25 cellular contexts compared by ENCODE assay signal in the genomic region with DNA sequence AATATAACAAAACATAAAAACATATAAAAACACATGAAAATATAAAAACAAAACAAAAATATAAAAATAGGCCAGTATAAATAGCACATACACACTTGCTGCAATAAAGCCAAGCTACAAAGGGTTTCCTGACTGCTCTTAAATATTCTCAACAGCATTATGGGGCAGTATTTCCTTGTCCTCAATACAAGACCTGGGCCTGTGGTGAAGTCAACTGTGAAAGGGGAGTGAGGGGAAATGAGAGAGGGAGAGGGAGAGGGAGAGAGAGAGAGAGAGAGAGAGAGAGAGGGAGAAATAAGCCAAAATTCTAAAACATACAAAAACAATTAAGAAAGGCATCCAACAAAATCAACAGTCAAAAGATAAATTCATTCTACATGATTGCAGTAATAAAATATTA.
"Had no signal": no experiment of that assay in that cellular context is flagged by ENCODE, and none has a peak within 500 bp of the region (broad histone marks: within the 10 kb centered on the region; RNA-seq: fewer than 3 reads in every experiment).

No MANE protein-coding gene starts in this region.

- H3K27ac Mint-ChIP-seq: activated CD4-positive, alpha-beta T cell treated with anti-CD3 and anti-CD28 coated beads for 36 hours; activated CD8-positive, alpha-beta T cell treated with anti-CD3 and anti-CD28 coated beads for 36 hours; activated naive CD4-positive, alpha-beta T cell treated with anti-CD3 and anti-CD28 coated beads, Interleukin-2, amount 10 ng/mL, durations not matched to agents 7 days and 5 days; activated naive CD8-positive, alpha-beta T cell treated with anti-CD3 and anti-CD28 coated beads for 36 hours; activated T-cell treated with anti-CD3 and anti-CD28 coated beads, Interleukin-2, amount 50 U/mL, for 72 hours; activated T-helper 2 cell treated with anti-CD3 and anti-CD28 coated beads, Interferon-gamma antibody, Interleukin-2, Interleukin-4, amounts not matched to agents 10 μg/mL and 5 μg/mL and 100 μg/mL, durations not matched to agents 14 hours and 24 hours and 36 hours had no signal

- H3K4me1 Mint-ChIP-seq: activated CD4-positive, alpha-beta T cell treated with anti-CD3 and anti-CD28 coated beads for 36 hours; activated naive CD4-positive, alpha-beta T cell treated with anti-CD3 and anti-CD28 coated beads, Interleukin-2, amount 10 ng/mL, durations not matched to agents 7 days and 5 days; activated naive CD8-positive, alpha-beta T cell treated with anti-CD3 and anti-CD28 coated beads for 36 hours had no signal

- H3K36me3 Mint-ChIP-seq: activated naive CD4-positive, alpha-beta T cell treated with anti-CD3 and anti-CD28 coated beads, Interleukin-2, amount 10 ng/mL, durations not matched to agents 7 days and 5 days; activated naive CD8-positive, alpha-beta T cell treated with anti-CD3 and anti-CD28 coated beads for 36 hours had no signal

- H3K4me3 ChIP-seq: K562, SK-N-MC had no signal

- H3K36me3 ChIP-seq: brain microvascular endothelial cell, WERI-Rb-1 had no signal

- H3K9me3 Mint-ChIP-seq: activated CD8-positive, alpha-beta T cell treated with anti-CD3 and anti-CD28 coated beads for 36 hours; activated naive CD4-positive, alpha-beta T cell treated with anti-CD3 and anti-CD28 coated beads, Interleukin-2, amount 10 ng/mL, durations not matched to agents 7 days and 5 days; activated naive CD8-positive, alpha-beta T cell treated with anti-CD3 and anti-CD28 coated beads for 36 hours; activated T-cell treated with anti-CD3 and anti-CD28 coated beads, Interleukin-2, amount 50 U/mL, for 72 hours; activated T-helper 2 cell treated with anti-CD3 and anti-CD28 coated beads, Interferon-gamma antibody, Interleukin-2, Interleukin-4, amounts not matched to agents 10 μg/mL and 5 μg/mL and 100 μg/mL, durations not matched to agents 14 hours and 24 hours and 36 hours had no signal

- ATAC-seq: activated CD4-positive, alpha-beta T cell treated with anti-CD3 and anti-CD28 coated beads for 36 hours; activated CD8-positive, alpha-beta T cell treated with anti-CD3 and anti-CD28 coated beads for 36 hours; activated T-cell treated with anti-CD3 and anti-CD28 coated beads, Interleukin-2, amount 50 U/mL, for 72 hours; K562; Panc1; Right ventricle myocardium inferior had no signal

- DNase-seq: activated CD4-positive, alpha-beta T cell treated with anti-CD3 and anti-CD28 coated beads for 36 hours; activated CD8-positive, alpha-beta memory T cell treated with anti-CD3 and anti-CD28 coated beads, Interleukin-2, amount 50 U/mL, for 4 hours; activated CD8-positive, alpha-beta T cell treated with anti-CD3 and anti-CD28 coated beads for 36 hours; activated gamma-delta T cell treated with Interleukin-2 at 50 U/mL for 16 hours; activated naive CD4-positive, alpha-beta T cell treated with anti-CD3 and anti-CD28 coated beads, Interleukin-2, amount 10 ng/mL, durations not matched to agents 7 days and 5 days; activated naive CD8-positive, alpha-beta T cell treated with anti-CD3 and anti-CD28 coated beads for 36 hours; activated T-cell treated with anti-CD3 and anti-CD28 coated beads, Interleukin-2, amount 50 U/mL, for 72 hours; brain microvascular endothelial cell; Karpas-422; NCI-H1048; NCI-H146; NCI-H187 treated with DMSO at 0.1 percent for 48 hours; NCI-H2081 treated with DMSO at 0.1 percent for 48 hours; NCI-H2171; NCI-H226; NCI-H526; NCI-H82; RPMI8226; T-helper 1 cell; WERI-Rb-1 had no signal

- H3K27ac ChIP-seq: brain microvascular endothelial cell, SK-N-MC, WERI-Rb-1 had no signal

- H3K4me3 Mint-ChIP-seq: activated CD4-positive, alpha-beta T cell treated with anti-CD3 and anti-CD28 coated beads for 36 hours; activated CD8-positive, alpha-beta T cell treated with anti-CD3 and anti-CD28 coated beads for 36 hours; activated naive CD4-positive, alpha-beta T cell treated with anti-CD3 and anti-CD28 coated beads, Interleukin-2, amount 10 ng/mL, durations not matched to agents 7 days and 5 days; activated naive CD8-positive, alpha-beta T cell treated with anti-CD3 and anti-CD28 coated beads for 36 hours; activated T-cell treated with anti-CD3 and anti-CD28 coated beads, Interleukin-2, amount 50 U/mL, for 72 hours had no signal

- H3K27me3 ChIP-seq: brain microvascular endothelial cell had no signal
